ENCODE assay signal across 1 cellular context in the genomic region with DNA sequence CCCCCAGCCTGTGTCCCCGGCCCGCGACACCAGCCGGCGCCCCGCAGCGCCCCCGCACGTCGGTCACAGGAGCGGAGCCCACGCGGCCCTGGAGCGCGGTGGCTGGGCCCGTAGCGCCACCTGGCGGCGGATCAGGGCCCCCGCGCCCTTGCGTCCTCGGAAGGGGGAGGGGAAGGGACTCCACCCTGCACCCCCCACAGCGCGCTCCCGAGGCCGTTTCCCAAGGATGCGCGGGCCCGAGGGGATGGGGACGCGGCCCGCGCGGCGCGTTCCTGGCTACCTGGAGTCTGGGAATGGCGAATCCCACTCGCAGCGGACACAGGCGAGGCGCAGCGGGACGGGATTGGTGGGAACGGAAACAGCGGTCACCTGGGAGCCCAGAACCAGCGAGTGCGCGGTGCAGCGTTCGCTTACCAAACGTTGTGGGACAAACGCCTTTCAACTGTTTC.
TF ChIP-seq lines count a peak whose summit lies in the region.

No MANE protein-coding gene starts in this region.

TF ChIP-seq in HEK293, 187 proteins besides CTCF, POLR2A, EP300 and RAD21 (continued from another document and continues in another):
- peak; percentile 18; the same call in 1 of the 2 replicates for TF ChIP-seq EGR2 (tag by site-specific recombination; IDR thresholded peaks at IDR 0.05; ENCODE audit: low read depth)
- no peak for TF ChIP-seq ZXDB (tag by site-specific recombination; IDR thresholded peaks at IDR 0.05)
- peak; percentile 49 for TF ChIP-seq ZIC2 (tag by site-specific recombination; IDR thresholded peaks at IDR 0.05)
- no peak for TF ChIP-seq ZBTB11 (tag by site-specific recombination; conservative IDR thresholded peaks at IDR 0.05; ENCODE audit: low read depth)
- TF ChIP-seq ZBTB44 (tag by site-specific recombination; IDR thresholded peaks at IDR 0.05), result no peak
- TF ChIP-seq ZNF658 (tag by site-specific recombination; IDR thresholded peaks at IDR 0.05), result no peak
- no peak for TF ChIP-seq PRDM4 (tag by site-specific recombination; IDR thresholded peaks at IDR 0.05)
- TF ChIP-seq ZBTB48 (tag by site-specific recombination; IDR thresholded peaks at IDR 0.05), result no peak
- no peak for TF ChIP-seq ZNF776 (tag by site-specific recombination; IDR thresholded peaks at IDR 0.05; ENCODE audit: borderline replicate concordance)
- TF ChIP-seq, protein P1, sequence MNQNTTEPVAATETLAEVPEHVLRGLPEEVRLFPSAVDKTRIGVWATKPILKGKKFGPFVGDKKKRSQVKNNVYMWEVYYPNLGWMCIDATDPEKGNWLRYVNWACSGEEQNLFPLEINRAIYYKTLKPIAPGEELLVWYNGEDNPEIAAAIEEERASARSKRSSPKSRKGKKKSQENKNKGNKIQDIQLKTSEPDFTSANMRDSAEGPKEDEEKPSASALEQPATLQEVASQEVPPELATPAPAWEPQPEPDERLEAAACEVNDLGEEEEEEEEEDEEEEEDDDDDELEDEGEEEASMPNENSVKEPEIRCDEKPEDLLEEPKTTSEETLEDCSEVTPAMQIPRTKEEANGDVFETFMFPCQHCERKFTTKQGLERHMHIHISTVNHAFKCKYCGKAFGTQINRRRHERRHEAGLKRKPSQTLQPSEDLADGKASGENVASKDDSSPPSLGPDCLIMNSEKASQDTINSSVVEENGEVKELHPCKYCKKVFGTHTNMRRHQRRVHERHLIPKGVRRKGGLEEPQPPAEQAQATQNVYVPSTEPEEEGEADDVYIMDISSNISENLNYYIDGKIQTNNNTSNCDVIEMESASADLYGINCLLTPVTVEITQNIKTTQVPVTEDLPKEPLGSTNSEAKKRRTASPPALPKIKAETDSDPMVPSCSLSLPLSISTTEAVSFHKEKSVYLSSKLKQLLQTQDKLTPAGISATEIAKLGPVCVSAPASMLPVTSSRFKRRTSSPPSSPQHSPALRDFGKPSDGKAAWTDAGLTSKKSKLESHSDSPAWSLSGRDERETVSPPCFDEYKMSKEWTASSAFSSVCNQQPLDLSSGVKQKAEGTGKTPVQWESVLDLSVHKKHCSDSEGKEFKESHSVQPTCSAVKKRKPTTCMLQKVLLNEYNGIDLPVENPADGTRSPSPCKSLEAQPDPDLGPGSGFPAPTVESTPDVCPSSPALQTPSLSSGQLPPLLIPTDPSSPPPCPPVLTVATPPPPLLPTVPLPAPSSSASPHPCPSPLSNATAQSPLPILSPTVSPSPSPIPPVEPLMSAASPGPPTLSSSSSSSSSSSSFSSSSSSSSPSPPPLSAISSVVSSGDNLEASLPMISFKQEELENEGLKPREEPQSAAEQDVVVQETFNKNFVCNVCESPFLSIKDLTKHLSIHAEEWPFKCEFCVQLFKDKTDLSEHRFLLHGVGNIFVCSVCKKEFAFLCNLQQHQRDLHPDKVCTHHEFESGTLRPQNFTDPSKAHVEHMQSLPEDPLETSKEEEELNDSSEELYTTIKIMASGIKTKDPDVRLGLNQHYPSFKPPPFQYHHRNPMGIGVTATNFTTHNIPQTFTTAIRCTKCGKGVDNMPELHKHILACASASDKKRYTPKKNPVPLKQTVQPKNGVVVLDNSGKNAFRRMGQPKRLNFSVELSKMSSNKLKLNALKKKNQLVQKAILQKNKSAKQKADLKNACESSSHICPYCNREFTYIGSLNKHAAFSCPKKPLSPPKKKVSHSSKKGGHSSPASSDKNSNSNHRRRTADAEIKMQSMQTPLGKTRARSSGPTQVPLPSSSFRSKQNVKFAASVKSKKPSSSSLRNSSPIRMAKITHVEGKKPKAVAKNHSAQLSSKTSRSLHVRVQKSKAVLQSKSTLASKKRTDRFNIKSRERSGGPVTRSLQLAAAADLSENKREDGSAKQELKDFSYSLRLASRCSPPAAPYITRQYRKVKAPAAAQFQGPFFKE (tag by site-specific recombination; IDR thresholded peaks at IDR 0.05; ENCODE audit: borderline replicate concordance), result no peak
- TF ChIP-seq TSHZ1 (tag by site-specific recombination; IDR thresholded peaks at IDR 0.05; ENCODE audit: borderline replicate concordance), result no peak
- no peak for TF ChIP-seq ZNF341 (tag by site-specific recombination; IDR thresholded peaks at IDR 0.05; ENCODE audit: low read depth)
- peak; percentile 88 for TF ChIP-seq ZNF2 (tag by site-specific recombination; IDR thresholded peaks at IDR 0.05)
- TF ChIP-seq, protein P2, sequence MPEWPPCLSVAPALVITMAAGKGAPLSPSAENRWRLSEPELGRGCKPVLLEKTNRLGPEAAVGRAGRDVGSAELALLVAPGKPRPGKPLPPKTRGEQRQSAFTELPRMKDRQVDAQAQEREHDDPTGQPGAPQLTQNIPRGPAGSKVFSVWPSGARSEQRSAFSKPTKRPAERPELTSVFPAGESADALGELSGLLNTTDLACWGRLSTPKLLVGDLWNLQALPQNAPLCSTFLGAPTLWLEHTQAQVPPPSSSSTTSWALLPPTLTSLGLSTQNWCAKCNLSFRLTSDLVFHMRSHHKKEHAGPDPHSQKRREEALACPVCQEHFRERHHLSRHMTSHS (tag by site-specific recombination; IDR thresholded peaks at IDR 0.05), result no peak
- TF ChIP-seq, protein P3, sequence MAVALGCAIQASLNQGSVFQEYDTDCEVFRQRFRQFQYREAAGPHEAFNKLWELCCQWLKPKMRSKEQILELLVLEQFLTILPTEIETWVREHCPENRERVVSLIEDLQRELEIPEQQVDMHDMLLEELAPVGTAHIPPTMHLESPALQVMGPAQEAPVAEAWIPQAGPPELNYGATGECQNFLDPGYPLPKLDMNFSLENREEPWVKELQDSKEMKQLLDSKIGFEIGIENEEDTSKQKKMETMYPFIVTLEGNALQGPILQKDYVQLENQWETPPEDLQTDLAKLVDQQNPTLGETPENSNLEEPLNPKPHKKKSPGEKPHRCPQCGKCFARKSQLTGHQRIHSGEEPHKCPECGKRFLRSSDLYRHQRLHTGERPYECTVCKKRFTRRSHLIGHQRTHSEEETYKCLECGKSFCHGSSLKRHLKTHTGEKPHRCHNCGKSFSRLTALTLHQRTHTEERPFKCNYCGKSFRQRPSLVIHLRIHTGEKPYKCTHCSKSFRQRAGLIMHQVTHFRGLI (tag by site-specific recombination; IDR thresholded peaks at IDR 0.05), result no peak
- TF ChIP-seq ATF2 (tag by site-specific recombination; IDR thresholded peaks at IDR 0.05; ENCODE audit: low read depth), result no peak
- TF ChIP-seq, protein P4, sequence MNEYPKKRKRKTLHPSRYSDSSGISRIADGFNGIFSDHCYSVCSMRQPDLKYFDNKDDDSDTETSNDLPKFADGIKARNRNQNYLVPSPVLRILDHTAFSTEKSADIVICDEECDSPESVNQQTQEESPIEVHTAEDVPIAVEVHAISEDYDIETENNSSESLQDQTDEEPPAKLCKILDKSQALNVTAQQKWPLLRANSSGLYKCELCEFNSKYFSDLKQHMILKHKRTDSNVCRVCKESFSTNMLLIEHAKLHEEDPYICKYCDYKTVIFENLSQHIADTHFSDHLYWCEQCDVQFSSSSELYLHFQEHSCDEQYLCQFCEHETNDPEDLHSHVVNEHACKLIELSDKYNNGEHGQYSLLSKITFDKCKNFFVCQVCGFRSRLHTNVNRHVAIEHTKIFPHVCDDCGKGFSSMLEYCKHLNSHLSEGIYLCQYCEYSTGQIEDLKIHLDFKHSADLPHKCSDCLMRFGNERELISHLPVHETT (tag by site-specific recombination; IDR thresholded peaks at IDR 0.05), result no peak
- peak; percentile 69 for TF ChIP-seq ZFHX2 (tag by site-specific recombination; conservative IDR thresholded peaks at IDR 0.05)
- TF ChIP-seq ZNF426 (tag by site-specific recombination; IDR thresholded peaks at IDR 0.05), result no peak
- no peak for TF ChIP-seq ZNF747 (tag by site-specific recombination; IDR thresholded peaks at IDR 0.05)
- TF ChIP-seq ZBTB26 (tag by site-specific recombination; optimal IDR thresholded peaks at IDR 0.05), result peak; percentile 99
- no peak for TF ChIP-seq ZNF530 (tag by site-specific recombination; IDR thresholded peaks at IDR 0.05; ENCODE audit: low read depth)
- no peak for TF ChIP-seq ZNF837 (tag by site-specific recombination; IDR thresholded peaks at IDR 0.05)
- TF ChIP-seq ZNF561 (tag by site-specific recombination; IDR thresholded peaks at IDR 0.05; ENCODE audit: borderline replicate concordance), result peak; percentile 87
- TF ChIP-seq ZNF121 (tag by site-specific recombination; IDR thresholded peaks at IDR 0.05), result no peak
